21 cellular contexts compared by ENCODE assay signal in genomic region chr5:17292434-17293015, GRCh38.
"Had no signal": no experiment of that assay in that cellular context is flagged by ENCODE, and none has a peak within 500 bp of the region (broad histone marks: within the 10 kb centered on the region; RNA-seq: fewer than 3 reads in every experiment).

No MANE protein-coding gene starts in this region.

- H3K27me3 ChIP-seq: MG63 had no signal

- DNase-seq: KBM-7, MG63, NCI-H1092, NCI-H1105 treated with DMSO at 0.1 percent for 48 hours, NCI-H1417 treated with DMSO at 0.1 percent for 48 hours, NCI-H146, NCI-H1694 treated with DMSO at 0.1 percent for 48 hours, NCI-H1930, NCI-H2081, NCI-H2107, NCI-H2227 treated with DMSO at 0.1 percent for 48 hours, NCI-H510A, NCI-H524 treated with DMSO at 0.1 percent for 48 hours, NCI-H69, NCI-H774, PC-3, SHP77, SK-N-SH, T-helper 1 cell had no signal

- H3K4me2 ChIP-seq: SK-N-SH had no signal

- H3K9me2 ChIP-seq: SK-N-SH had no signal

- H3K36me3 ChIP-seq: MG63 had no signal

- H3K9ac ChIP-seq: SK-N-SH had no signal

- ATAC-seq: Panc1, PC-3 had no signal

- H3K27ac ChIP-seq: RWPE1 had no signal

- H3K9me3 ChIP-seq: SK-N-SH had no signal

- H3K4me3 ChIP-seq: MG63 had no signal
